In genomic region chr3:61545716-61546115, GRCh38 we compare ENCODE assay signal across 16 cellular contexts. TPM values are rescaled to one million over a fixed set of nuclear protein-coding genes. Genes with fewer than 3 reads are reported as not detected.
A peak's percentile ranks its signal among the peaks of the same experiment; 100 is the strongest.
DNase-seq lines count a peak whose midpoint lies in the region; ATAC-seq and TF ChIP-seq lines count a peak whose summit lies in the region.
"Had no signal": no experiment of that assay in that cellular context is flagged by ENCODE, and none has a peak within 500 bp of the region (broad histone marks: within the 10 kb centered on the region; RNA-seq: fewer than 3 reads in every experiment).

No MANE protein-coding gene starts in this region.

- in situ Hi-C loops in G401 (cut with HindIII; ENCODE audit: low sequenced_read_pairs): no loop called here

- no peaks in the 10 kb centered on the region for H3K36me3 ChIP-seq in HEK293 (ENCODE audit: control insufficient read depth in 2 of 2, insufficient read depth in 1 of 2, low read length in 2 of 2)

- no peak for ATAC-seq in HG02610 (IDR thresholded peaks at IDR 0.05; ENCODE audit: unreplicated experiment)

- DNase-seq in NCI-H82 (lab: John Stamatoyannopoulos, UW): peak; percentile 74
- peak; percentile 28 for DNase-seq in foreskin melanocyte
- no peak for DNase-seq in NCI-H187 (lab: John Stamatoyannopoulos, UW)
- DNase-seq in G401 (ENCODE audit: low spot score): no peak
- DNase-seq: C1 segment of cervical spinal cord; Caco-2; CD4-positive, alpha-beta memory T cell; DMS153; DND-41; GDM1; GM23248; H7; HCEC 1CT; HFFc6 had no signal

- no peaks in the 10 kb centered on the region for H3K9me3 ChIP-seq in HEK293 (ENCODE audit: control insufficient read depth, insufficient read depth, low read depth, low read length)
- H3K9me3 ChIP-seq: Caco-2 had no signal

- no peak for TF ChIP-seq CTCF in HEK293 (tag by site-specific recombination; IDR thresholded peaks at IDR 0.05)

- POLR2A ChIA-PET in HEK293 (lab: Yijun Ruan, JAX): interaction anchor here (0.6 kb wide), 1 partner anchor 16 kb away, joined by 3 read pairs; no protein-coding TSS in a partner anchor

- no peak overlapping the region for H3K4me3 ChIP-seq in HEK293 (ENCODE audit: low read depth, low read length)
- H3K4me3 ChIP-seq: GM23248 had no signal

- CTCF ChIA-PET in HEK293 (lab: Yijun Ruan, JAX): interaction anchor here (0.7 to 1.5 kb wide), 3 partner anchors 9 to 802 kb away, joined by 4 to 7 read pairs (median 4); no protein-coding TSS in a partner anchor

- H3K4me1 ChIP-seq in HEK293 (ENCODE audit: control insufficient read depth, insufficient read depth, low read length): no peaks in the 10 kb centered on the region
- H3K4me1 ChIP-seq: Caco-2 had no signal

- H3K27ac ChIP-seq in HEK293 (ENCODE audit: extremely low read depth, low read depth, low read length): no peak overlapping the region
- H3K27ac ChIP-seq: GM23248 had no signal

TF ChIP-seq in HEK293, 187 proteins besides CTCF, POLR2A, EP300 and RAD21:
- TF ChIP-seq ATF2 (tag by site-specific recombination; IDR thresholded peaks at IDR 0.05; ENCODE audit: low read depth): peak; percentile 73
- TF ChIP-seq EGR2 (tag by site-specific recombination; IDR thresholded peaks at IDR 0.05; ENCODE audit: low read depth): no peak
- TF ChIP-seq ZNF292 (tag by site-specific recombination; IDR thresholded peaks at IDR 0.05; ENCODE audit: borderline replicate concordance, low read depth): no peak

RNA-seq across cellular contexts. Expression of gene PTPRG, which starts 15.7 kb away (rescaled TPM):
- total RNA-seq in G401 (2014; rRNA removed; shearing (Covaris generic)): 1.1 and 1.4 TPM in 2 replicates
- total RNA-seq: CD4-positive, alpha-beta memory T cell had no signal

Comparison
In these comparisons a context has a peak if more than half of its experiments do, and no peak if none do; other contexts are left out.
1. DNase-seq: peak in NCI-H82 (single experiment) and foreskin melanocyte (single experiment); none in NCI-H187 (0 of 2) and G401 (single experiment).